15 cellular contexts compared by ENCODE assay signal in genomic region chr10:1358147-1358546, GRCh38.
DNase-seq lines count a peak whose midpoint lies in the region; ATAC-seq, FAIRE-seq and TF ChIP-seq lines count a peak whose summit lies in the region.
"Had no signal": no experiment of that assay in that cellular context is flagged by ENCODE, and none has a peak within 500 bp of the region (broad histone marks: within the 10 kb centered on the region; RNA-seq: fewer than 3 reads in every experiment).

No MANE protein-coding gene starts in this region.

- H3K27me3 Mint-ChIP-seq in mesothelial cell of epicardium (ENCODE audit: low read depth) (peaks cover 8% of the 10 kb centered on the region), T-cell (peaks cover 10 to 13% of the 10 kb centered on the region in 2 donors)

- peak overlapping the region; percentile 97 for H3K27ac Mint-ChIP-seq in mesothelial cell of epicardium
- no peak overlapping the region for H3K27ac Mint-ChIP-seq in T-cell
- H3K27ac Mint-ChIP-seq: CD4-positive, alpha-beta T cell had no signal

- H3K27ac ChIP-seq in RWPE2 (ENCODE audit: poor library complexity, severe bottlenecking), result peak overlapping the region; percentile 77
- H3K27ac ChIP-seq: A549, C4-2B, HL-60 had no signal

- POLR2A ChIA-PET in T-cell (lab: Charles Lee), result no interaction called here

- H3K4me3 Mint-ChIP-seq in mesothelial cell of epicardium (no peak overlapping the region), T-cell (no peak overlapping the region)
- H3K4me3 Mint-ChIP-seq: CD4-positive, alpha-beta T cell had no signal

- ATAC-seq in RWPE2 (ENCODE audit: low read depth), result no peak
- no peak for ATAC-seq in HG03342 (IDR thresholded peaks at IDR 0.05; ENCODE audit: unreplicated experiment)
- no peak for ATAC-seq in T-cell (replicated peaks in 1 of 4)
- ATAC-seq: A549 had no signal

- no peaks in the 10 kb centered on the region for H3K36me3 Mint-ChIP-seq in mesothelial cell of epicardium
- H3K36me3 Mint-ChIP-seq in T-cell, result no peaks in the 10 kb centered on the region

- H3K9me3 Mint-ChIP-seq in mesothelial cell of epicardium, result no peaks in the 10 kb centered on the region
- no peaks in the 10 kb centered on the region for H3K9me3 Mint-ChIP-seq in T-cell
- H3K9me3 Mint-ChIP-seq: CD4-positive, alpha-beta T cell had no signal

- H3K27me3 ChIP-seq in RWPE2 (ENCODE audit: insufficient read depth, poor library complexity, severe bottlenecking) (no peaks in the 10 kb centered on the region), bronchial epithelial cell (ENCODE audit: control insufficient read depth, insufficient read depth, low read length) (no peaks in the 10 kb centered on the region)

- CTCF ChIA-PET in T-cell (lab: Charles Lee), result no interaction called here

- peak; percentile 18 for FAIRE-seq in bronchial epithelial cell (lab: Jason Lieb, UNC)
- FAIRE-seq: A549 had no signal

- TF ChIP-seq CTCF in RWPE2 (IDR thresholded peaks at IDR 0.05; ENCODE audit: poor library complexity, severe bottlenecking) (no peak), bronchial epithelial cell (IDR thresholded peaks at IDR 0.05; ENCODE audit: insufficient read depth, low read length, severe bottlenecking) (no peak), mesothelial cell of epicardium (IDR thresholded peaks at IDR 0.05; ENCODE audit: unreplicated experiment) (no peak)

- H3K4me1 ChIP-seq in RWPE2 (ENCODE audit: insufficient read depth, poor library complexity, severe bottlenecking), result peaks cover 22% of the 10 kb centered on the region
- H3K4me1 ChIP-seq: A549, HAP-1 had no signal

- H3K36me3 ChIP-seq in RWPE2 (ENCODE audit: low read depth), result no peaks in the 10 kb centered on the region
- H3K36me3 ChIP-seq in bronchial epithelial cell (ENCODE audit: control insufficient read depth, insufficient read depth, low read length), result no peaks in the 10 kb centered on the region
- H3K36me3 ChIP-seq: HAP-1 had no signal

- no peaks in the 10 kb centered on the region for H3K9me3 ChIP-seq in RWPE2 (ENCODE audit: severe bottlenecking)
- H3K9me3 ChIP-seq: A549, HAP-1 had no signal

- H3K4me1 Mint-ChIP-seq in mesothelial cell of epicardium, result peaks cover 54% of the 10 kb centered on the region
- peaks cover 10 to 22% (median 16%) of the 10 kb centered on the region in 3 donors for H3K4me1 Mint-ChIP-seq in T-cell

- H3K4me3 ChIP-seq in RWPE2 (ENCODE audit: severe bottlenecking) (no peak overlapping the region), bronchial epithelial cell (ENCODE audit: low read depth, low read length) (no peak overlapping the region)
- H3K4me3 ChIP-seq: A549, HAP-1 had no signal

- DNase-seq in RWPE2 (ENCODE audit: low spot score) (no peak), bronchial epithelial cell (ENCODE audit: low read depth) (no peak), mesothelial cell of epicardium (ENCODE audit: low spot score in 2 of 2, unreplicated experiment in 2 of 2) (no peak), iPS-NIHi11 (ENCODE audit: low spot score) (no peak), T-cell (no peak), NCI-H1694 treated with DMSO at 0.1 percent for 48 hours (lab: John Stamatoyannopoulos, UW) (no peak)
- DNase-seq: AML-193; CD4-positive, alpha-beta T cell; DMS79 treated with DMSO at 0.1 percent for 48 hours; GF-D8 had no signal
